ENCODE assay signal across 9 cellular contexts in genomic region chr12:100404769-100405407, GRCh38. TPM values are rescaled to one million over a fixed set of nuclear protein-coding genes. Genes with fewer than 3 reads are reported as not detected.
A peak's percentile ranks its signal among the peaks of the same experiment; 100 is the strongest.
DNase-seq lines count a peak whose midpoint lies in the region; ATAC-seq, FAIRE-seq and TF ChIP-seq lines count a peak whose summit lies in the region.
"Had no signal": no experiment of that assay in that cellular context is flagged by ENCODE, and none has a peak within 500 bp of the region (broad histone marks: within the 10 kb centered on the region; RNA-seq: fewer than 3 reads in every experiment).

No MANE protein-coding gene starts in this region.

- WGBS in HepG2 (ENCODE audit: low lambda C conversion rate) = 25% methylated on average over 10 of the region's 10 CpGs
- 80% methylated on average over 9 of the region's 10 CpGs for WGBS in right lobe of liver (ENCODE audit: insufficient coverage, low coverage, low lambda C conversion rate, missing lambda C conversion rate)

- peak; percentile 71 for TF ChIP-seq RAD21 in HepG2 (CRISPR knock-in tag; IDR thresholded peaks at IDR 0.05)

- peak; percentile 92 for FAIRE-seq in HepG2 (lab: Jason Lieb, UNC)
- FAIRE-seq: colon had no signal

- in situ Hi-C loops in HepG2 (cut with HindIII; ENCODE audit: extremely low pct_ligation_motif_present, low pct_unique_long_range_greater_than_20kb) = no loop called here

- TF ChIP-seq EP300 in HepG2 (IDR thresholded peaks at IDR 0.05; ENCODE audit: low read depth in 2 of 2, low read length in 2 of 2) (no peak), HepG2 (CRISPR knock-in tag; IDR thresholded peaks at IDR 0.05; ENCODE audit: borderline replicate concordance) (no peak)

- BruUV-seq in HepG2 (replicated peaks; lab: Mats Ljungman, UMichigan) (no TSS peak), PC-3 (replicated peaks; lab: Mats Ljungman, UMichigan) (no TSS peak)

- POLR2A ChIA-PET in HepG2 (lab: Yijun Ruan, JAX) = interaction anchor here (0.8 to 1.9 kb wide), 3 partner anchors 21 to 70 kb away, joined by 3 to 10 read pairs (median 6); no protein-coding TSS in a partner anchor
- POLR2A ChIA-PET in PC-3 (lab: Charles Lee; ENCODE audit: unreplicated experiment) = no interaction called here

- TF ChIP-seq CTCF in HepG2 (CRISPR knock-in tag; IDR thresholded peaks at IDR 0.05) = peak; percentile 91
- peak in 2 of 4 donors; percentile 12 to 25 for TF ChIP-seq CTCF in right lobe of liver (IDR thresholded peaks at IDR 0.05)
- peak; percentile 75 for TF ChIP-seq CTCF in PC-3 (conservative IDR thresholded peaks at IDR 0.05; ENCODE audit: low read depth, low read length)
- peak in 44 of 56 donors; percentile 9 to 54 (median 30) for TF ChIP-seq CTCF in dorsolateral prefrontal cortex (IDR thresholded peaks at IDR 0.05 in 54 of 56, conservative IDR thresholded peaks at IDR 0.05 in 2 of 56; ENCODE audit: low read depth in 1 of 56, partially characterized antibody in 56 of 56)
- peak in 1 of 2 donors; percentile 44 for TF ChIP-seq CTCF in right atrium auricular region (IDR thresholded peaks at IDR 0.05)

- peak; percentile 98 for ATAC-seq in HepG2
- no peak for ATAC-seq in right lobe of liver
- peak; percentile 69 for ATAC-seq in HG02970 (IDR thresholded peaks at IDR 0.05; ENCODE audit: low FRiP score, unreplicated experiment)
- no peak for ATAC-seq in PC-3

- H3K4me2 ChIP-seq in HepG2 (ENCODE audit: low read depth, low read length) (peak overlapping the region; percentile 66), PC-3 (ENCODE audit: low read length) (no peak overlapping the region)

- CTCF ChIA-PET in HepG2 (lab: Yijun Ruan, JAX; ENCODE audit: low intra/inter-chr PET ratio, low total read pairs) (interaction anchor here (1.4 to 1.9 kb wide), 2 partner anchors 57 to 150 kb away, joined by 7 to 8 read pairs; no protein-coding TSS in a partner anchor), PC-3 (lab: Charles Lee) (no interaction called here)

- H3K36me3 ChIP-seq in HepG2 (replicated peaks in 1 of 2; ENCODE audit: control insufficient read depth in 1 of 2, insufficient read depth in 2 of 2, low read length in 2 of 2) = no peaks in the 10 kb centered on the region
- no peaks in the 10 kb centered on the region for H3K36me3 ChIP-seq in right lobe of liver
- no peaks in the 10 kb centered on the region for H3K36me3 ChIP-seq in PC-3 (ENCODE audit: low read depth, low read length)
- no peaks in the 10 kb centered on the region for H3K36me3 ChIP-seq in right atrium auricular region

- H3K79me2 ChIP-seq in HepG2 (ENCODE audit: insufficient read depth, low read length) (no peaks in the 10 kb centered on the region), PC-3 (ENCODE audit: low read length) (no peaks in the 10 kb centered on the region)

- intact Hi-C loops in HepG2 (cut with micrococcal nuclease; ENCODE audit: unreplicated experiment) = loop anchor here (1.0 to 2.0 kb wide), 3 partner anchors 8 to 72 kb away; no protein-coding TSS in a partner anchor
- intact Hi-C loops in right lobe of liver (cut with DNase I) = no loop called here
- intact Hi-C loops in PC-3 (cut with micrococcal nuclease) = no loop called here
- intact Hi-C loops in dorsolateral prefrontal cortex (cut with DNase I) = no loop called here

- H3F3A ChIP-seq in PC-3 (ENCODE audit: low read length, unreplicated experiment) = no peaks in the 10 kb centered on the region

- H4K20me1 ChIP-seq in HepG2 (ENCODE audit: insufficient read depth, low read length) = no peaks in the 10 kb centered on the region
- no peaks in the 10 kb centered on the region for H4K20me1 ChIP-seq in PC-3 (ENCODE audit: low read length)

- no peak for TF ChIP-seq POLR2A in HepG2 (IDR thresholded peaks at IDR 0.05; ENCODE audit: insufficient read depth in 1 of 2, low read depth in 2 of 2, low read length in 2 of 2)
- no peak for TF ChIP-seq POLR2A in right lobe of liver (IDR thresholded peaks at IDR 0.05)

- H3K4me3 ChIP-seq in HepG2 (replicated peaks in 1 of 3; ENCODE audit: insufficient read depth in 1 of 3, low read depth in 2 of 3, low read length in 3 of 3) (peak overlapping the region in 1 of 3 experiments; percentile 34; a peak in 2 of 6 replicates), right lobe of liver (no peak overlapping the region), PC-3 (ENCODE audit: low read length) (no peak overlapping the region), dorsolateral prefrontal cortex (no peak overlapping the region), skeletal muscle cell (ENCODE audit: low read depth, low read length) (no peak overlapping the region), right atrium auricular region (no peak overlapping the region)

- no peak overlapping the region for H2AFZ ChIP-seq in HepG2 (ENCODE audit: low read length)
- no peak overlapping the region for H2AFZ ChIP-seq in PC-3 (ENCODE audit: low read length)

- peaks cover 26% of the 10 kb centered on the region for H3K4me1 ChIP-seq in HepG2 (ENCODE audit: insufficient read depth, low read length)
- no peaks in the 10 kb centered on the region for H3K4me1 ChIP-seq in right lobe of liver
- H3K4me1 ChIP-seq in PC-3 (ENCODE audit: insufficient read depth, low read length) = peaks cover 25% of the 10 kb centered on the region
- no peaks in the 10 kb centered on the region for H3K4me1 ChIP-seq in right atrium auricular region

- H3K27me3 ChIP-seq in HepG2 (ENCODE audit: control insufficient read depth in 1 of 2, insufficient read depth in 2 of 2, low read length in 2 of 2) (no peaks in the 10 kb centered on the region), right lobe of liver (no peaks in the 10 kb centered on the region), PC-3 (ENCODE audit: low read length) (peaks cover 22% of the 10 kb centered on the region), dorsolateral prefrontal cortex (peaks cover 0 to 6% (median 0%) of the 10 kb centered on the region in 45 donors), right atrium auricular region (no peaks in the 10 kb centered on the region)

- no peaks in the 10 kb centered on the region for H3K9me2 ChIP-seq in PC-3 (replicated peaks; ENCODE audit: low read length)

- no peak overlapping the region for H3K27ac ChIP-seq in HepG2 (ENCODE audit: extremely low read length, insufficient read depth, low read length)
- no peak overlapping the region for H3K27ac ChIP-seq in right lobe of liver
- H3K27ac ChIP-seq in PC-3 (ENCODE audit: low read length) = no peak overlapping the region
- no peak overlapping the region for H3K27ac ChIP-seq in dorsolateral prefrontal cortex
- no peak overlapping the region for H3K27ac ChIP-seq in right atrium auricular region

- DNase-seq in HepG2 (ENCODE audit: low spot score) (peak; percentile 76), right lobe of liver (no peak), PC-3 (peak; percentile 51), dorsolateral prefrontal cortex (no peak), skeletal muscle cell (ENCODE audit: low read depth) (peak; percentile 9), right atrium auricular region (ENCODE audit: low spot score) (no peak), putamen (ENCODE audit: low spot score) (no peak)

- H3K9me3 ChIP-seq in HepG2 (ENCODE audit: low read length) (no peaks in the 10 kb centered on the region), right lobe of liver (no peaks in the 10 kb centered on the region), PC-3 (ENCODE audit: low read length) (no peaks in the 10 kb centered on the region), right atrium auricular region (no peaks in the 10 kb centered on the region)

- H3K9ac ChIP-seq in HepG2 (ENCODE audit: insufficient read depth, low read depth, low read length) (no peak overlapping the region), PC-3 (ENCODE audit: low read length) (no peak overlapping the region)

TF ChIP-seq in HepG2, 621 proteins besides CTCF, POLR2A, EP300 and RAD21 (continues in another document):
- TF ChIP-seq ZNF264 (CRISPR knock-in tag; IDR thresholded peaks at IDR 0.05) = 0 out of 2 replicates have a peak, but pooled peaks have one; percentile 28

RNA-seq across cellular contexts. Expression of gene SLC17A8, which starts 48.0 kb away (rescaled TPM):
- total RNA-seq in HepG2 (2016; rRNA removed; fragmentation: Illumina TruSeq; extraction: Trizol) = 0.10 and 0.15 TPM in 2 replicates
- total RNA-seq in HepG2 (2016; cell fraction: cytosol; rRNA removed; fragmentation: Illumina TruSeq; extraction: Trizol; ENCODE audit: low read depth) = not detected in 2 replicates
- 0.12 and 0.50 TPM in 2 replicates for total RNA-seq in HepG2 (2016; cell fraction: insoluble cytoplasmic fraction; rRNA removed; fragmentation: Illumina TruSeq; extraction: Trizol)
- 0.03 and 0.10 TPM in 2 replicates for total RNA-seq in HepG2 (2016; cell fraction: membrane; rRNA removed; fragmentation: Illumina TruSeq; extraction: Trizol)
- total RNA-seq in HepG2 (2016; cell fraction: nucleus; rRNA removed; fragmentation: Illumina TruSeq; extraction: Trizol) = 0.16 and 0.22 TPM in 2 replicates
- polyA plus RNA-seq in HepG2 (2011; rRNA removed) = 0.07 TPM in 1 of 2 replicates, not detected in the other
- 0.04 TPM in 1 of 2 replicates, not detected in the other for polyA plus RNA-seq in HepG2 (2011; cell fraction: cytosol; rRNA removed)
- polyA plus RNA-seq in HepG2 (2011; cell fraction: nucleus; rRNA removed) = not detected in 2 replicates
- 0.05 and 0.21 TPM in 2 replicates for polyA plus RNA-seq in HepG2 (2012)
- polyA plus RNA-seq in HepG2 (2016; cell fraction: cytosol; fragmentation: Illumina TruSeq; extraction: Trizol; ENCODE audit: low read depth) = not detected in 2 replicates
- 0.13 and 0.17 TPM in 2 replicates for polyA plus RNA-seq in HepG2 (2016; cell fraction: insoluble cytoplasmic fraction; fragmentation: Illumina TruSeq; extraction: Trizol; ENCODE audit: low read depth)
- polyA plus RNA-seq in HepG2 (2016; cell fraction: membrane; fragmentation: Illumina TruSeq; extraction: Trizol; ENCODE audit: low read depth) = 0.03 and 0.06 TPM in 2 replicates
- polyA plus RNA-seq in HepG2 (2016; cell fraction: nucleus; fragmentation: Illumina TruSeq; extraction: Trizol; ENCODE audit: insufficient read depth, low read depth) = 0.11 and 0.19 TPM in 2 replicates
- polyA minus RNA-seq in HepG2 (2011; rRNA and poly(A)+ RNA removed; ENCODE audit: low replicate concordance) = not detected in 2 replicates
- polyA minus RNA-seq in HepG2 (2011; cell fraction: cytosol; rRNA and poly(A)+ RNA removed) = not detected in 2 replicates
- 0.25 TPM in 1 of 2 replicates, not detected in the other for polyA minus RNA-seq in HepG2 (2011; cell fraction: nucleus; rRNA and poly(A)+ RNA removed)
- total RNA-seq in right lobe of liver = under 1 TPM; 0.06 to 0.51 (median 0.23) TPM
- not detected in 2 replicates for total RNA-seq in PC-3 (2014; rRNA removed)
- 1 to 10 TPM in 70 of 120 experiments, under 1 TPM in 50; 0.11 to 2.9 (median 1.1) TPM for total RNA-seq in dorsolateral prefrontal cortex
- total RNA-seq in right atrium auricular region = not detected

Comparison
In these comparisons a context has a peak if more than half of its experiments do, and no peak if none do; other contexts are left out.
1. ATAC-seq: peak in HepG2 (single experiment) and HG02970 (single experiment); none in right lobe of liver (0 of 4) and PC-3 (single experiment).
2. DNase-seq: peak in HepG2 (single experiment), PC-3 (single experiment) and skeletal muscle cell (single experiment); none in right lobe of liver (0 of 3), dorsolateral prefrontal cortex (0 of 10), right atrium auricular region (single experiment) and putamen (single experiment).